1 cellular context compared by ENCODE assay signal in genomic region chr11:69357458-69358397, GRCh38.
TF ChIP-seq lines count a peak whose summit lies in the region.

No MANE protein-coding gene starts in this region.

TF ChIP-seq in H1, 55 proteins besides CTCF, POLR2A, EP300 and RAD21:
- TF ChIP-seq CHD1 (IDR thresholded peaks at IDR 0.05; ENCODE audit: low read depth, low read length) = no peak
- TF ChIP-seq CREB1 (IDR thresholded peaks at IDR 0.05) = no peak
- no peak for TF ChIP-seq RNF2 (IDR thresholded peaks at IDR 0.05; ENCODE audit: borderline replicate concordance, low read depth, low read length, missing control alignments, poor library complexity, severe bottlenecking)
- TF ChIP-seq BACH1 (IDR thresholded peaks at IDR 0.05; ENCODE audit: low read length) = no peak
- no peak for TF ChIP-seq GABPA (IDR thresholded peaks at IDR 0.05; ENCODE audit: borderline replicate concordance, insufficient read depth, low read length)
- TF ChIP-seq BCL11A (IDR thresholded peaks at IDR 0.05; ENCODE audit: low read depth in 2 of 2, low read length in 2 of 2) = no peak
- no peak for TF ChIP-seq MAFK (IDR thresholded peaks at IDR 0.05; ENCODE audit: low read depth, low read length)
- no peak for TF ChIP-seq SP2 (IDR thresholded peaks at IDR 0.05; ENCODE audit: low read length)
- TF ChIP-seq EGR1 (IDR thresholded peaks at IDR 0.05; ENCODE audit: borderline replicate concordance, low read depth, low read length) = no peak
- TF ChIP-seq, protein P1, sequence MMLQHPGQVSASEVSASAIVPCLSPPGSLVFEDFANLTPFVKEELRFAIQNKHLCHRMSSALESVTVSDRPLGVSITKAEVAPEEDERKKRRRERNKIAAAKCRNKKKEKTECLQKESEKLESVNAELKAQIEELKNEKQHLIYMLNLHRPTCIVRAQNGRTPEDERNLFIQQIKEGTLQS (IDR thresholded peaks at IDR 0.05; ENCODE audit: insufficient read depth, low read depth, low read length) = no peak
- TF ChIP-seq RFX5 (IDR thresholded peaks at IDR 0.05; ENCODE audit: borderline replicate concordance, low read depth, low read length) = no peak
- TF ChIP-seq TAF1 (IDR thresholded peaks at IDR 0.05; ENCODE audit: low read depth, low read length) = no peak
- no peak for TF ChIP-seq RXRA (IDR thresholded peaks at IDR 0.05; ENCODE audit: insufficient read depth, low read depth, low read length)
- TF ChIP-seq SIN3A (conservative IDR thresholded peaks at IDR 0.05 in 1 of 2, IDR thresholded peaks at IDR 0.05 in 1 of 2; ENCODE audit: low read depth in 1 of 2, low read length in 2 of 2) = no peak
- no peak for TF ChIP-seq POU5F1 (IDR thresholded peaks at IDR 0.05; ENCODE audit: low read depth, low read length)
- TF ChIP-seq CTBP2 (IDR thresholded peaks at IDR 0.05; ENCODE audit: borderline replicate concordance, insufficient read depth, insufficient read length, low read length) = no peak
- TF ChIP-seq ATF2 (IDR thresholded peaks at IDR 0.05; ENCODE audit: low read length) = no peak
- no peak for TF ChIP-seq ASH2L (IDR thresholded peaks at IDR 0.05; ENCODE audit: low read length)
- TF ChIP-seq PHF8 (conservative IDR thresholded peaks at IDR 0.05; ENCODE audit: low read depth, low read length) = no peak
